2 cellular contexts compared by ENCODE assay signal in the genomic region with DNA sequence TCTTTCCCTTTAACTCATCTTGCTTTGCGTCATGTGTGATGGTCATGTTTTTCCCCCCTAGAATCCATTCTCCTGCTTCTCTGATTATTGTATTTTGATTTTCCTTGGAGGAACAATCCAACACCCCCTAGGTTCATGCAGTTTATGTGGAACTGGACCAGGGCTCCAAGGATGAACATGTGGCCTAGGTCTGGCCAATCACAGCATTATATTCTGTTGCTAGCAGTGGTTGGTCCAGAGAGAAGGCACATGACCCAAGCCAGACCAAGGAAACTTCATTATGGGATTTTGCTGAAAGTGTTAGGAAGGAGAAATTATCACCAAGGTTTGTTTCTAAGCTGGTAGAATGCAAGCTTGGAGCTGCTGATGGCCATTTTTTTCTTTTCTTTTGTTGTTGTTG.
TF ChIP-seq lines count a peak whose summit lies in the region.

No MANE protein-coding gene starts in this region.

TF ChIP-seq in liver, 16 proteins besides CTCF, POLR2A, EP300 and RAD21:
- TF ChIP-seq TAF1 (conservative IDR thresholded peaks at IDR 0.05) (no peak), SP1 (IDR thresholded peaks at IDR 0.05) (no peak), HNF4A (conservative IDR thresholded peaks at IDR 0.05) (no peak), HNF4G (IDR thresholded peaks at IDR 0.05) (no peak), GABPA (IDR thresholded peaks at IDR 0.05 in 1 of 2, conservative IDR thresholded peaks at IDR 0.05 in 1 of 2) (no peak), EGR1 (IDR thresholded peaks at IDR 0.05; ENCODE audit: low read depth in 2 of 2) (no peak), JUND (IDR thresholded peaks at IDR 0.05) (no peak), NR2F2 (IDR thresholded peaks at IDR 0.05) (no peak), FOXA2 (IDR thresholded peaks at IDR 0.05) (no peak), RXRA (IDR thresholded peaks at IDR 0.05) (no peak), YY1 (IDR thresholded peaks at IDR 0.05) (no peak), FOXA1 (IDR thresholded peaks at IDR 0.05) (no peak)
- TF ChIP-seq, protein P1, sequence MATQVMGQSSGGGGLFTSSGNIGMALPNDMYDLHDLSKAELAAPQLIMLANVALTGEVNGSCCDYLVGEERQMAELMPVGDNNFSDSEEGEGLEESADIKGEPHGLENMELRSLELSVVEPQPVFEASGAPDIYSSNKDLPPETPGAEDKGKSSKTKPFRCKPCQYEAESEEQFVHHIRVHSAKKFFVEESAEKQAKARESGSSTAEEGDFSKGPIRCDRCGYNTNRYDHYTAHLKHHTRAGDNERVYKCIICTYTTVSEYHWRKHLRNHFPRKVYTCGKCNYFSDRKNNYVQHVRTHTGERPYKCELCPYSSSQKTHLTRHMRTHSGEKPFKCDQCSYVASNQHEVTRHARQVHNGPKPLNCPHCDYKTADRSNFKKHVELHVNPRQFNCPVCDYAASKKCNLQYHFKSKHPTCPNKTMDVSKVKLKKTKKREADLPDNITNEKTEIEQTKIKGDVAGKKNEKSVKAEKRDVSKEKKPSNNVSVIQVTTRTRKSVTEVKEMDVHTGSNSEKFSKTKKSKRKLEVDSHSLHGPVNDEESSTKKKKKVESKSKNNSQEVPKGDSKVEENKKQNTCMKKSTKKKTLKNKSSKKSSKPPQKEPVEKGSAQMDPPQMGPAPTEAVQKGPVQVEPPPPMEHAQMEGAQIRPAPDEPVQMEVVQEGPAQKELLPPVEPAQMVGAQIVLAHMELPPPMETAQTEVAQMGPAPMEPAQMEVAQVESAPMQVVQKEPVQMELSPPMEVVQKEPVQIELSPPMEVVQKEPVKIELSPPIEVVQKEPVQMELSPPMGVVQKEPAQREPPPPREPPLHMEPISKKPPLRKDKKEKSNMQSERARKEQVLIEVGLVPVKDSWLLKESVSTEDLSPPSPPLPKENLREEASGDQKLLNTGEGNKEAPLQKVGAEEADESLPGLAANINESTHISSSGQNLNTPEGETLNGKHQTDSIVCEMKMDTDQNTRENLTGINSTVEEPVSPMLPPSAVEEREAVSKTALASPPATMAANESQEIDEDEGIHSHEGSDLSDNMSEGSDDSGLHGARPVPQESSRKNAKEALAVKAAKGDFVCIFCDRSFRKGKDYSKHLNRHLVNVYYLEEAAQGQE (IDR thresholded peaks at IDR 0.05) = no peak
- TF ChIP-seq, protein P2, sequence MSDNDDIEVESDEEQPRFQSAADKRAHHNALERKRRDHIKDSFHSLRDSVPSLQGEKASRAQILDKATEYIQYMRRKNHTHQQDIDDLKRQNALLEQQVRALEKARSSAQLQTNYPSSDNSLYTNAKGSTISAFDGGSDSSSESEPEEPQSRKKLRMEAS (IDR thresholded peaks at IDR 0.05) = no peak
- TF ChIP-seq, protein P3, sequence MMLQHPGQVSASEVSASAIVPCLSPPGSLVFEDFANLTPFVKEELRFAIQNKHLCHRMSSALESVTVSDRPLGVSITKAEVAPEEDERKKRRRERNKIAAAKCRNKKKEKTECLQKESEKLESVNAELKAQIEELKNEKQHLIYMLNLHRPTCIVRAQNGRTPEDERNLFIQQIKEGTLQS (IDR thresholded peaks at IDR 0.05) = no peak
- TF ChIP-seq, protein P4, sequence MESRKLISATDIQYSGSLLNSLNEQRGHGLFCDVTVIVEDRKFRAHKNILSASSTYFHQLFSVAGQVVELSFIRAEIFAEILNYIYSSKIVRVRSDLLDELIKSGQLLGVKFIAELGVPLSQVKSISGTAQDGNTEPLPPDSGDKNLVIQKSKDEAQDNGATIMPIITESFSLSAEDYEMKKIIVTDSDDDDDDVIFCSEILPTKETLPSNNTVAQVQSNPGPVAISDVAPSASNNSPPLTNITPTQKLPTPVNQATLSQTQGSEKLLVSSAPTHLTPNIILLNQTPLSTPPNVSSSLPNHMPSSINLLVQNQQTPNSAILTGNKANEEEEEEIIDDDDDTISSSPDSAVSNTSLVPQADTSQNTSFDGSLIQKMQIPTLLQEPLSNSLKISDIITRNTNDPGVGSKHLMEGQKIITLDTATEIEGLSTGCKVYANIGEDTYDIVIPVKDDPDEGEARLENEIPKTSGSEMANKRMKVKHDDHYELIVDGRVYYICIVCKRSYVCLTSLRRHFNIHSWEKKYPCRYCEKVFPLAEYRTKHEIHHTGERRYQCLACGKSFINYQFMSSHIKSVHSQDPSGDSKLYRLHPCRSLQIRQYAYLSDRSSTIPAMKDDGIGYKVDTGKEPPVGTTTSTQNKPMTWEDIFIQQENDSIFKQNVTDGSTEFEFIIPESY (IDR thresholded peaks at IDR 0.05) = no peak

TF ChIP-seq in HepG2, 621 proteins besides CTCF, POLR2A, EP300 and RAD21:
- TF ChIP-seq, protein P5, sequence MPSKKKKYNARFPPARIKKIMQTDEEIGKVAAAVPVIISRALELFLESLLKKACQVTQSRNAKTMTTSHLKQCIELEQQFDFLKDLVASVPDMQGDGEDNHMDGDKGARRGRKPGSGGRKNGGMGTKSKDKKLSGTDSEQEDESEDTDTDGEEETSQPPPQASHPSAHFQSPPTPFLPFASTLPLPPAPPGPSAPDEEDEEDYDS (CRISPR knock-in tag; IDR thresholded peaks at IDR 0.05) = no peak
- no peak for TF ChIP-seq TBX2 (CRISPR knock-in tag; IDR thresholded peaks at IDR 0.05; ENCODE audit: borderline replicate concordance)
